In the genomic region with DNA sequence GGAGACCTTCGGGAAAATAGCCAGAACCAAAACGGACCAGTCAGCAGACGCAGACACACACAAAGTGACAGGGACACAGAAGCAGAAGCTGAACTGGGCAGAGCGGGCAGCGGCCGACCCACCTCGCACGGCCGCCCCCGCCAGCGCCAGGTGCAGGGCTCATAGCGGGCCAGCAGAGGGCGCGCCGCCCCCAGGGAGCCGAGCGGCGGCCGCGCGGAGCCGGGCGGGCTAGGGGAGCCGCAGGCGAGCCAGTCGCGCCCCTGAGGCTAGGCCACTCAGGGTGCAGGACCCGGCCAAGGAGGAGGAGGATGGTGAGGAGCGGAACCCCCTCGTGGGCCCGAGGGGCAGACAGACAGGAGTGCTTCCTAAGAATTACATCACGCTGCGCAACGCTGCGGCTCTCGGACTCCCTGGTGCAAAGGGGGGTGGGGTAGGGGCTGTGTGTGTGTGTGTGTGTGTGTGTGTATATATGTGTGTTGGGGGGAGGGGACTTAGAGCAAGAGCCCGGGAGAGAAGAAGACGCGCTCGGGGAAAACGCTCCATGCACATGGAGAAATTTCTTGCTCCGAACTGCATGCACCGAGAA, we compare ENCODE assay signal across 7 cellular contexts.
DNase-seq lines count a peak whose midpoint lies in the region; ATAC-seq and TF ChIP-seq lines count a peak whose summit lies in the region.

No MANE protein-coding gene starts in this region.

- peak; percentile 60 for ATAC-seq in HG02870 (IDR thresholded peaks at IDR 0.05; ENCODE audit: unreplicated experiment)
- ATAC-seq in memory B cell (ENCODE audit: low read depth) = peak; percentile 72

- no peak overlapping the region for H3K27ac Mint-ChIP-seq in memory B cell

- H3K4me1 Mint-ChIP-seq in memory B cell = peaks cover 13% of the 10 kb centered on the region

- peaks cover 27% of the 10 kb centered on the region for H3K27me3 Mint-ChIP-seq in memory B cell

- no peaks in the 10 kb centered on the region for H3K9me3 Mint-ChIP-seq in memory B cell

- peak overlapping the region; percentile 73 for H3K4me3 Mint-ChIP-seq in memory B cell

- no peaks in the 10 kb centered on the region for H3K36me3 Mint-ChIP-seq in memory B cell

- DNase-seq in NCI-H345 treated with DMSO at 0.1 percent for 48 hours (lab: John Stamatoyannopoulos, UW; ENCODE audit: unreplicated experiment) (peak; percentile 30), memory B cell (ENCODE audit: low spot score in 2 of 2) (peak; percentile 66 to 79)
- DNase-seq in activated CD4-positive, alpha-beta T cell treated with anti-CD3 and anti-CD28 coated beads, Interleukin-2, amount 50 U/mL, for 24 hours (ENCODE audit: low read depth in 1 of 2, low spot score in 1 of 2) = peak; percentile 41 to 61
- DNase-seq in effector CD8-positive, alpha-beta T cell (lab: John Stamatoyannopoulos, UW) = peak; percentile 66
- peak; percentile 33 for DNase-seq in stimulated activated CD8-positive, alpha-beta memory T cell treated with anti-CD3 and anti-CD28 coated beads, Interleukin-12 subunit alpha, Interleukin-12 subunit beta, amount 100 ng/mL, for 1 hour (ENCODE audit: low read depth)

- H3K4me3 ChIP-seq in GM12875 (ENCODE audit: low read depth, low read length) = no peak overlapping the region

- TF ChIP-seq CTCF in GM12875 (IDR thresholded peaks at IDR 0.05; ENCODE audit: borderline replicate concordance, insufficient read depth, low read depth, low read length) = peak; percentile 96
